Comparison of ENCODE assay signal across 20 cellular contexts in genomic region chr3:14647976-14648955, GRCh38. TPM values are rescaled to one million over a fixed set of nuclear protein-coding genes. Genes with fewer than 3 reads are reported as not detected.
DNase-seq lines count a peak whose midpoint lies in the region; ATAC-seq and TF ChIP-seq lines count a peak whose summit lies in the region.
"Had no signal": no experiment of that assay in that cellular context is flagged by ENCODE, and none has a peak within 500 bp of the region (broad histone marks: within the 10 kb centered on the region; RNA-seq: fewer than 3 reads in every experiment).

No MANE protein-coding gene starts in this region.

- H3K4me1 Mint-ChIP-seq in T-cell (peaks cover 37 to 40% (median 39%) of the 10 kb centered on the region in 3 donors), progenitor cell of endocrine pancreas (ENCODE audit: low read depth) (peaks cover 37% of the 10 kb centered on the region)

- no peaks in the 10 kb centered on the region for H3K36me3 ChIP-seq in left ventricle myocardium inferior
- H3K36me3 ChIP-seq: neutrophil, transverse colon had no signal

- H3K27ac Mint-ChIP-seq in T-cell (peak overlapping the region; percentile 17), progenitor cell of endocrine pancreas (peak overlapping the region; percentile 63)
- H3K27ac Mint-ChIP-seq: activated naive CD4-positive, alpha-beta T cell treated with anti-CD3 and anti-CD28 coated beads, Interleukin-2, amount 10 ng/mL, durations not matched to agents 7 days and 5 days; CD14-positive monocyte; GM23338 had no signal

- CTCF ChIA-PET in T-cell (lab: Charles Lee) = interaction anchor here in 1 of 2 donors (0.6 kb wide), 1 partner anchor 17 kb away, joined by 4 read pairs; no protein-coding TSS in a partner anchor

- TF ChIP-seq CTCF in left ventricle myocardium inferior (IDR thresholded peaks at IDR 0.05; ENCODE audit: borderline replicate concordance) (no peak), progenitor cell of endocrine pancreas (IDR thresholded peaks at IDR 0.05; ENCODE audit: unreplicated experiment) (no peak)

- H3K4me3 ChIP-seq in left ventricle myocardium inferior = peak overlapping the region; percentile 19
- H3K4me3 ChIP-seq: GM23338, transverse colon had no signal

- peak in 2 of 3 experiments; percentile 15 to 66 for DNase-seq in NCI-H1417 (lab: John Stamatoyannopoulos, UW)
- no peak for DNase-seq in NCI-H1417 treated with DMSO at 0.1 percent for 48 hours (lab: John Stamatoyannopoulos, UW)
- no peak for DNase-seq in T-cell
- DNase-seq in left ventricle myocardium inferior = no peak
- no peak for DNase-seq in progenitor cell of endocrine pancreas (ENCODE audit: low spot score, unreplicated experiment)
- DNase-seq in NCI-H2081 treated with DMSO at 0.1 percent for 48 hours (lab: John Stamatoyannopoulos, UW) = no peak
- DNase-seq: 8988T; activated CD4-positive, alpha-beta T cell treated with anti-CD3 and anti-CD28 coated beads for 4 hours; activated CD8-positive, alpha-beta memory T cell treated with anti-CD3 and anti-CD28 coated beads, Interleukin-2, amount 50 U/mL, for 48 hours; activated naive CD4-positive, alpha-beta T cell treated with anti-CD3 and anti-CD28 coated beads, Interleukin-2, amount 10 ng/mL, durations not matched to agents 7 days and 5 days; effector CD8-positive, alpha-beta T cell; MM.1S; SHP77; transverse colon had no signal

- intact Hi-C loops in left ventricle myocardium inferior (cut with micrococcal nuclease) = no loop called here

- peaks cover 2% of the 10 kb centered on the region for H3K27me3 ChIP-seq in left ventricle myocardium inferior (ENCODE audit: low read depth)
- H3K27me3 ChIP-seq: transverse colon had no signal

- H3K36me3 Mint-ChIP-seq in T-cell (no peaks in the 10 kb centered on the region), progenitor cell of endocrine pancreas (ENCODE audit: insufficient read depth) (no peaks in the 10 kb centered on the region)
- H3K36me3 Mint-ChIP-seq: CD14-positive monocyte had no signal

- no peak for ATAC-seq in T-cell (replicated peaks in 1 of 4)
- ATAC-seq in GM19328 (IDR thresholded peaks at IDR 0.05; ENCODE audit: unreplicated experiment) = no peak
- ATAC-seq in GM21723 (IDR thresholded peaks at IDR 0.05; ENCODE audit: unreplicated experiment) = no peak
- ATAC-seq: GM23338 had no signal

- peaks cover 0 to 1% of the 10 kb centered on the region in 2 donors for H3K27me3 Mint-ChIP-seq in T-cell
- H3K27me3 Mint-ChIP-seq in progenitor cell of endocrine pancreas = peaks cover 13% of the 10 kb centered on the region

- POLR2A ChIA-PET in T-cell (lab: Charles Lee) = no interaction called here

- H3K4me3 Mint-ChIP-seq in T-cell (peak overlapping the region; percentile 4 to 22 (median 19)), progenitor cell of endocrine pancreas (ENCODE audit: low read depth) (no peak overlapping the region)
- H3K4me3 Mint-ChIP-seq: activated naive CD4-positive, alpha-beta T cell treated with anti-CD3 and anti-CD28 coated beads, Interleukin-2, amount 10 ng/mL, durations not matched to agents 7 days and 5 days; GM23338 had no signal

- H3K27ac ChIP-seq in left ventricle myocardium inferior (replicated peaks) = peak overlapping the region; percentile 78
- H3K27ac ChIP-seq: neutrophil, transverse colon had no signal

- H3K9me3 Mint-ChIP-seq in T-cell (no peaks in the 10 kb centered on the region), progenitor cell of endocrine pancreas (ENCODE audit: low read depth) (peaks cover 3% of the 10 kb centered on the region)
- H3K9me3 Mint-ChIP-seq: activated naive CD4-positive, alpha-beta T cell treated with anti-CD3 and anti-CD28 coated beads, Interleukin-2, amount 10 ng/mL, durations not matched to agents 7 days and 5 days had no signal

- H3K9me3 ChIP-seq in left ventricle myocardium inferior (replicated peaks) = no peaks in the 10 kb centered on the region
- H3K9me3 ChIP-seq: neutrophil, transverse colon had no signal

- peaks cover 52% of the 10 kb centered on the region for H3K4me1 ChIP-seq in left ventricle myocardium inferior

RNA-seq across cellular contexts. Expression of gene CCDC174, which starts 3.3 kb away (rescaled TPM):
- total RNA-seq in T-cell (10 to 100 TPM; 36.1 to 48.9 (median 40.6) TPM), left ventricle myocardium inferior (11.9 TPM), progenitor cell of endocrine pancreas (25.7 and 25.8 TPM in 2 replicates)

RNA-seq across cellular contexts. Expression of gene C3orf20, which starts 26.7 kb away (rescaled TPM):
- under 1 TPM; 0.19 to 0.82 (median 0.37) TPM for total RNA-seq in T-cell
- not detected for total RNA-seq in left ventricle myocardium inferior
- total RNA-seq in progenitor cell of endocrine pancreas = 0.13 and 0.19 TPM in 2 replicates
- total RNA-seq: Daoy, GM23338, transverse colon had no signal

Comparison
In these comparisons a context has a peak if more than half of its experiments do, and no peak if none do; other contexts are left out.
1. DNase-seq: peak in NCI-H1417 (2 of 3); none in NCI-H1417 treated with DMSO at 0.1 percent for 48 hours (single experiment), T-cell (0 of 34), left ventricle myocardium inferior (single experiment), progenitor cell of endocrine pancreas (single experiment) and NCI-H2081 treated with DMSO at 0.1 percent for 48 hours (single experiment).